10 cellular contexts compared by ENCODE assay signal in genomic region chr1:179310721-179311120, GRCh38. TPM values are rescaled to one million over a fixed set of nuclear protein-coding genes. Genes with fewer than 3 reads are reported as not detected.
DNase-seq lines count a peak whose midpoint lies in the region; ATAC-seq and TF ChIP-seq lines count a peak whose summit lies in the region.
"Had no signal": no experiment of that assay in that cellular context is flagged by ENCODE, and none has a peak within 500 bp of the region (broad histone marks: within the 10 kb centered on the region; RNA-seq: fewer than 3 reads in every experiment).

No MANE protein-coding gene starts in this region.

- ATAC-seq in natural killer cell = no peak

- no peak for TF ChIP-seq CTCF in epithelial cell of esophagus (IDR thresholded peaks at IDR 0.05; ENCODE audit: insufficient read depth, low read depth, low read length, missing control alignments)
- TF ChIP-seq CTCF in natural killer cell (IDR thresholded peaks at IDR 0.05) = no peak
- no peak for TF ChIP-seq CTCF in osteocyte (IDR thresholded peaks at IDR 0.05)

- peak; percentile 47 for DNase-seq in Daoy (ENCODE audit: low read depth)
- DNase-seq in LoVo (ENCODE audit: low spot score) = peak; percentile 32
- DNase-seq in epithelial cell of esophagus (ENCODE audit: low read depth) = peak; percentile 90
- DNase-seq in natural killer cell = no peak
- no peak for DNase-seq in NCI-H82 treated with DMSO at 0.1 percent for 48 hours (lab: John Stamatoyannopoulos, UW; ENCODE audit: unreplicated experiment)
- no peak for DNase-seq in GDM1 (lab: John Stamatoyannopoulos, UW)
- no peak for DNase-seq in osteocyte (ENCODE audit: extremely low spot score, unreplicated experiment)
- DNase-seq: kidney, NCI-H82 had no signal

- H3K36me3 Mint-ChIP-seq in natural killer cell (peaks cover 8% of the 10 kb centered on the region), osteocyte (ENCODE audit: unreplicated experiment) (peaks cover 23% of the 10 kb centered on the region)

- H3K4me3 ChIP-seq in epithelial cell of esophagus (ENCODE audit: low read length) = no peak overlapping the region

- H3K27me3 Mint-ChIP-seq in natural killer cell (ENCODE audit: low read depth in 2 of 2) (no peaks in the 10 kb centered on the region), osteocyte (ENCODE audit: unreplicated experiment) (no peaks in the 10 kb centered on the region)

- H3K27ac Mint-ChIP-seq in natural killer cell = peak overlapping the region; percentile 11 to 70
- H3K27ac Mint-ChIP-seq in osteocyte (ENCODE audit: unreplicated experiment) = no peak overlapping the region
- H3K27ac Mint-ChIP-seq: T-helper 2 cell treated with Interferon-gamma antibody and Interleukin-4, amounts not matched to agents 5 μg/mL and 100 μg/mL, for 36 hours had no signal

- H3K4me3 Mint-ChIP-seq in natural killer cell (no peak overlapping the region), osteocyte (ENCODE audit: unreplicated experiment) (no peak overlapping the region)
- H3K4me3 Mint-ChIP-seq: T-helper 2 cell treated with Interferon-gamma antibody and Interleukin-4, amounts not matched to agents 5 μg/mL and 100 μg/mL, for 36 hours had no signal

- intact Hi-C loops in natural killer cell (cut with micrococcal nuclease) = no loop called here

- peaks cover 36 to 43% of the 10 kb centered on the region in 2 donors for H3K4me1 Mint-ChIP-seq in natural killer cell
- H3K4me1 Mint-ChIP-seq in osteocyte (ENCODE audit: unreplicated experiment) = peaks cover 6% of the 10 kb centered on the region

- H3K9me3 Mint-ChIP-seq in natural killer cell (no peaks in the 10 kb centered on the region), osteocyte (ENCODE audit: unreplicated experiment) (no peaks in the 10 kb centered on the region)
- H3K9me3 Mint-ChIP-seq: T-helper 2 cell treated with Interferon-gamma antibody and Interleukin-4, amounts not matched to agents 5 μg/mL and 100 μg/mL, for 36 hours had no signal

RNA-seq across cellular contexts. Expression of gene SOAT1, which starts 17.1 kb away (rescaled TPM):
- 15.9 and 16.2 TPM in 2 replicates for total RNA-seq in Daoy (2014; rRNA removed; shearing (Covaris generic))
- total RNA-seq in natural killer cell = 10 to 100 TPM; 36.9 to 57.9 (median 51.3) TPM
- total RNA-seq in osteocyte = 39.6 and 41.3 TPM in 2 replicates

RNA-seq across cellular contexts. Expression of gene AXDND1, which starts 55.0 kb away (rescaled TPM):
- 3.7 TPM in 1 of 2 replicates, not detected in the other for total RNA-seq in Daoy (2014; rRNA removed; shearing (Covaris generic))
- total RNA-seq in natural killer cell (1 to 10 TPM in 2 of 3 donors, under 1 TPM in 1; 0.78 to 2.0 (median 1.7) TPM), osteocyte (0.39 and 0.70 TPM in 2 replicates)

Comparison
In these comparisons a context has a peak if more than half of its experiments do, and no peak if none do; other contexts are left out.
1. DNase-seq: peak in Daoy (single experiment), LoVo (single experiment) and epithelial cell of esophagus (single experiment); none in natural killer cell (single experiment), NCI-H82 treated with DMSO at 0.1 percent for 48 hours (single experiment), GDM1 (single experiment) and osteocyte (single experiment).